ENCODE assay signal across 9 cellular contexts in the genomic region with DNA sequence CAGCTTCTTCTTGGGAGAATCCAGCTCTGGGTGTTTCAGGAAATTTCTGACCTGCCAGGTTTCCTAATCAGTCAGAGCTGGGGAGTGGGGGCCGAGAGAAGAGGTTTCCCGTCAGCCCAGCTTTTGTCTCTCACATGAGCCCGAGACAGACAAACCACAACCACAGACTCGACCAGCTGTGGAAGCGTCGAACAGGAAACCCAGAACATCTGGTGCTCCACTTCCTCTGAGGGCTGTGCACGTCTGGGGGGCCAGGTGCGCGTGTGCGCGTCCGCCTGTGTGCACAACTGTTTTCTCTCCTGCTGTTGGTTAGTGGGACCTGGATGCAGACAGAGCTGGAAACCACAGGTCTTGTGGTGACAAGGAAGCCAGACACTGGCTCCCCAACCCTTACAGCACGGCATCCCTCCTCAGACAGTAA.
DNase-seq lines count a peak whose midpoint lies in the region; ATAC-seq, FAIRE-seq and TF ChIP-seq lines count a peak whose summit lies in the region.
"Had no signal": no experiment of that assay in that cellular context is flagged by ENCODE, and none has a peak within 500 bp of the region (broad histone marks: within the 10 kb centered on the region; RNA-seq: fewer than 3 reads in every experiment).

No MANE protein-coding gene starts in this region.

- intact Hi-C loops in K562 (cut with micrococcal nuclease) = no loop called here
- intact Hi-C loops in right cardiac atrium (cut with DNase I) = no loop called here

- H3K4me3 ChIP-seq in K562 (no peak overlapping the region), right cardiac atrium (ENCODE audit: low read length) (no peak overlapping the region)

- no peak for TF ChIP-seq RAD21 in K562 (CRISPR knock-in tag; conservative IDR thresholded peaks at IDR 0.05 in 1 of 2, IDR thresholded peaks at IDR 0.05 in 1 of 2)

- no peaks in the 10 kb centered on the region for H3K9me1 ChIP-seq in K562 (ENCODE audit: control insufficient read depth, insufficient read depth, low read length)

- H3K27me3 ChIP-seq in K562 (ENCODE audit: control insufficient read depth in 2 of 2, insufficient read depth in 2 of 2, low read length in 2 of 2) (peaks cover 35 to 43% of the 10 kb centered on the region in 2 experiments), right cardiac atrium (ENCODE audit: control insufficient read depth, insufficient read depth) (no peaks in the 10 kb centered on the region)

- H4K20me1 ChIP-seq in K562 (replicated peaks; ENCODE audit: control insufficient read depth, insufficient read depth, low read length) = no peaks in the 10 kb centered on the region

- CTCF ChIA-PET in K562 (lab: Yijun Ruan, JAX; ENCODE audit: low intra/inter-chr PET ratio) = no interaction called here

- TF ChIP-seq CTCF in K562 (IDR thresholded peaks at IDR 0.05 in 2 of 3, conservative IDR thresholded peaks at IDR 0.05 in 1 of 3; ENCODE audit: insufficient read depth in 2 of 3, low read depth in 1 of 3, low read length in 3 of 3) = no peak

- DNase-seq in GM19239 (ENCODE audit: insufficient read length, low spot score) (peak; percentile 76), UCSD-AML1 (lab: John Stamatoyannopoulos, UW; ENCODE audit: unreplicated experiment) (peak; percentile 85), K562 (ENCODE audit: extremely low read depth in 1 of 4, low spot score in 3 of 4) (no peak), LoVo (ENCODE audit: low spot score) (no peak), AG20443 (ENCODE audit: low spot score) (no peak), right cardiac atrium (no peak)
- peak; percentile 63 for DNase-seq in stimulated activated CD8-positive, alpha-beta memory T cell treated with anti-CD3 and anti-CD28 coated beads, Interleukin-4, amount 100 ng/mL, for 24 hours (ENCODE audit: low read depth)

- TF ChIP-seq POLR2A in K562 (conservative IDR thresholded peaks at IDR 0.05) = no peak

- peak overlapping the region; percentile 59; the same call in 1 of the 2 replicates for H2AFZ ChIP-seq in K562 (ENCODE audit: low read depth, low read length)

- H3K4me1 ChIP-seq in K562 (replicated peaks in 1 of 2; ENCODE audit: control insufficient read depth in 2 of 2, insufficient read depth in 2 of 2, low read length in 2 of 2) = peaks cover 3 to 10% of the 10 kb centered on the region in 2 experiments; a peak in 3 of 5 replicates
- peaks cover 2% of the 10 kb centered on the region for H3K4me1 ChIP-seq in right cardiac atrium (ENCODE audit: control insufficient read depth, insufficient read depth, low read length)

- H3K9me3 ChIP-seq in K562 (replicated peaks; ENCODE audit: control insufficient read depth, insufficient read depth, low read depth, low read length) = peaks cover 4% of the 10 kb centered on the region; the same call in 1 of the 2 replicates
- no peaks in the 10 kb centered on the region for H3K9me3 ChIP-seq in right cardiac atrium (ENCODE audit: control insufficient read depth, low read length)

- POLR2A ChIA-PET in K562 (lab: Yijun Ruan, JAX) = no interaction called here

- no TSS peak for BruUV-seq in K562 (replicated peaks; lab: Mats Ljungman, UMichigan)

- peak; percentile 61 for ATAC-seq in HG03159 (IDR thresholded peaks at IDR 0.05; ENCODE audit: unreplicated experiment)
- no peak for ATAC-seq in K562
- no peak for ATAC-seq in right cardiac atrium

- peak overlapping the region; percentile 30; the same call in 1 of the 2 replicates for H3K4me2 ChIP-seq in K562 (ENCODE audit: insufficient read depth, low read length)

- in situ Hi-C loops in K562 (cut with MboI) = no loop called here

- H3K27ac ChIP-seq in K562 (ENCODE audit: extremely low read depth, low read depth, low read length) (no peak overlapping the region), right cardiac atrium (ENCODE audit: low read length) (no peak overlapping the region)

- H3K79me2 ChIP-seq in K562 (ENCODE audit: control insufficient read depth, insufficient read depth, low read length) = no peaks in the 10 kb centered on the region

- FAIRE-seq in GM19239 (lab: Jason Lieb, UNC) (peak; percentile 97), K562 (lab: Jason Lieb, UNC) (no peak)
- FAIRE-seq: keratinocyte had no signal

- no peaks in the 10 kb centered on the region for H3K36me3 ChIP-seq in K562 (ENCODE audit: control insufficient read depth, insufficient read depth, low read length)

- no peak overlapping the region for H3K9ac ChIP-seq in K562 (ENCODE audit: insufficient read depth in 1 of 2, low read depth in 2 of 2, low read length in 2 of 2)

- 32% methylated on average over 13 of the region's 13 CpGs for WGBS in K562 (ENCODE audit: insufficient coverage, low coverage, missing lambda C conversion rate)
- WGBS in right cardiac atrium = 56% methylated on average over 13 of the region's 13 CpGs

- no peak for TF ChIP-seq EP300 in K562 (IDR thresholded peaks at IDR 0.05; ENCODE audit: low read length)

TF ChIP-seq in K562, 482 proteins besides CTCF, POLR2A, EP300 and RAD21 (continues in another document):
- no peak for TF ChIP-seq RBM14 (IDR thresholded peaks at IDR 0.05; ENCODE audit: borderline replicate concordance, insufficient read depth, low read depth, low read length)
- TF ChIP-seq CTCFL (IDR thresholded peaks at IDR 0.05; ENCODE audit: borderline replicate concordance, insufficient read depth, low read depth, low read length, poor library complexity, severe bottlenecking) = no peak
- TF ChIP-seq, protein P1, sequence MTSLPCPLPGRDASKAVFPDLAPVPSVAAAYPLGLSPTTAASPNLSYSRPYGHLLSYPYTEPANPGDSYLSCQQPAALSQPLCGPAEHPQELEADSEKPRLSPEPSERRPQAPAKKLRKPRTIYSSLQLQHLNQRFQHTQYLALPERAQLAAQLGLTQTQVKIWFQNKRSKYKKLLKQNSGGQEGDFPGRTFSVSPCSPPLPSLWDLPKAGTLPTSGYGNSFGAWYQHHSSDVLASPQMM (CRISPR knock-in tag; IDR thresholded peaks at IDR 0.05) = no peak
- TF ChIP-seq HDAC8 (tag; IDR thresholded peaks at IDR 0.05) = no peak
- no peak for TF ChIP-seq ZNF592 (IDR thresholded peaks at IDR 0.05)
- no peak for TF ChIP-seq POLR2G (IDR thresholded peaks at IDR 0.05; ENCODE audit: low read depth, low read length)
- peak; percentile 49; the same call in 1 of the 2 replicates for TF ChIP-seq GABPA (tag; conservative IDR thresholded peaks at IDR 0.05; ENCODE audit: low read depth)
- TF ChIP-seq CBFA2T3 (IDR thresholded peaks at IDR 0.05) = no peak
- TF ChIP-seq POLR2H (tag; IDR thresholded peaks at IDR 0.05; ENCODE audit: low read depth) = no peak
- TF ChIP-seq RFX7 (CRISPR knock-in tag; IDR thresholded peaks at IDR 0.05) = no peak
- no peak for TF ChIP-seq ZNF696 (CRISPR knock-in tag; conservative IDR thresholded peaks at IDR 0.05)
- TF ChIP-seq HDAC3 (IDR thresholded peaks at IDR 0.05; ENCODE audit: borderline replicate concordance, partially characterized antibody) = no peak
- TF ChIP-seq NUFIP1 (IDR thresholded peaks at IDR 0.05; ENCODE audit: partially characterized antibody) = no peak
- TF ChIP-seq ZNF253 (CRISPR knock-in tag; conservative IDR thresholded peaks at IDR 0.05) = no peak
- TF ChIP-seq SLC30A9 (CRISPR knock-in tag; IDR thresholded peaks at IDR 0.05) = no peak
- no peak for TF ChIP-seq PHB (CRISPR knock-in tag; IDR thresholded peaks at IDR 0.05)
- TF ChIP-seq KAT7 (CRISPR knock-in tag; IDR thresholded peaks at IDR 0.05; ENCODE audit: borderline replicate concordance) = no peak
- no peak for TF ChIP-seq IRF2 (CRISPR knock-in tag; IDR thresholded peaks at IDR 0.05)
- TF ChIP-seq TFAM (CRISPR knock-in tag; conservative IDR thresholded peaks at IDR 0.05) = no peak

Comparison
In these comparisons a context has a peak if more than half of its experiments do, and no peak if none do; other contexts are left out.
1. DNase-seq: peak in GM19239 (single experiment), UCSD-AML1 (single experiment) and stimulated activated CD8-positive, alpha-beta memory T cell treated with anti-CD3 and anti-CD28 coated beads, Interleukin-4, amount 100 ng/mL, for 24 hours (single experiment); none in K562 (0 of 4), LoVo (single experiment), AG20443 (single experiment) and right cardiac atrium (0 of 3).